In genomic region chr6:153003294-153003645, GRCh38 we compare ENCODE assay signal across 1 cellular context.
TF ChIP-seq lines count a peak whose summit lies in the region.

No MANE protein-coding gene starts in this region.

TF ChIP-seq in IMR-90, 13 proteins besides CTCF, POLR2A, EP300 and RAD21 (continued from another document):
- TF ChIP-seq USF2 (IDR thresholded peaks at IDR 0.05; ENCODE audit: low read depth, low read length) (no peak), MAFK (IDR thresholded peaks at IDR 0.05; ENCODE audit: low read depth, low read length) (no peak), BHLHE40 (IDR thresholded peaks at IDR 0.05; ENCODE audit: low read depth, low read length) (no peak), CHD1 (IDR thresholded peaks at IDR 0.05; ENCODE audit: low read depth, low read length) (no peak), MAZ (IDR thresholded peaks at IDR 0.05; ENCODE audit: borderline replicate concordance, low read depth, low read length) (no peak), CEBPB (IDR thresholded peaks at IDR 0.05; ENCODE audit: low read depth, low read length) (no peak), SMC3 (IDR thresholded peaks at IDR 0.05; ENCODE audit: low read depth, low read length) (no peak), FOS (IDR thresholded peaks at IDR 0.05; ENCODE audit: low read depth, low read length) (no peak)
